Comparison of ENCODE assay signal across 11 cellular contexts in the genomic region with DNA sequence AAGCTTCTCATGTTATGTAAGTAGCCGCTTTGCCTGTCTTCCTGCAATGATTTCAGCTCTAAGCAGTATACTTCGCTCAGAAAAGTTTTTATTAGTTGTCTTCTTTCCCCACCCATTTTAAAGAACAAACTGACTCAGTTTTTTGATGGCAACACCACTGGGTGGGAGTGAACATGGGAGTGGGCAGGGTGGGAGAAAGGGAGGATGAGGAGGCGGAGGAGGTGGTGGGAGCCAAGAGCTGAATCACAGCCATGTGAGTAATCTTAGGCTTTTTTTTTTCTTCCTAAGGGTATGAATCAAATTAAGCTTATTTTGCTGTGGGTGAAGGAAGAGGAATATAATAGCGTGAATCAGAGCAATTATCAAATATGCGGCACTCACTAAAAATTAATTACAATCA.
A peak's percentile ranks its signal among the peaks of the same experiment; 100 is the strongest.
DNase-seq lines count a peak whose midpoint lies in the region; ATAC-seq, FAIRE-seq and TF ChIP-seq lines count a peak whose summit lies in the region.
"Had no signal": no experiment of that assay in that cellular context is flagged by ENCODE, and none has a peak within 500 bp of the region (broad histone marks: within the 10 kb centered on the region; RNA-seq: fewer than 3 reads in every experiment).

No MANE protein-coding gene starts in this region.

- H3K27ac ChIP-seq in GM23338 (ENCODE audit: low read depth), result 0 out of 2 replicates have a peak overlapping the region, but pooled peaks have one; percentile 26
- no peak overlapping the region for H3K27ac ChIP-seq in HepG2 (ENCODE audit: extremely low read length, insufficient read depth, low read length)
- H3K27ac ChIP-seq: neutrophil had no signal

- CTCF ChIA-PET in HepG2 (lab: Yijun Ruan, JAX; ENCODE audit: low intra/inter-chr PET ratio, low total read pairs), result no interaction called here

- no peak for ATAC-seq in GM23338
- ATAC-seq in activated naive CD8-positive, alpha-beta T cell treated with anti-CD3 and anti-CD28 coated beads, Interleukin-2, amount 50 U/mL, for 24 hours, result no peak
- ATAC-seq in left ventricle myocardium superior, result peak; percentile 74
- ATAC-seq in HepG2, result no peak
- no peak for ATAC-seq in GM18517 (IDR thresholded peaks at IDR 0.05; ENCODE audit: unreplicated experiment)
- ATAC-seq: stimulated activated memory B cell treated with anti-CD40 and anti-IgM and Interleukin-4, amounts not matched to agents 10 μg/mL and 1 μg/mL and 100 μg/mL, for 72 hours had no signal

- H3K36me3 ChIP-seq in GM23338 (ENCODE audit: insufficient read depth) (no peaks in the 10 kb centered on the region), HepG2 (replicated peaks in 1 of 2; ENCODE audit: control insufficient read depth in 1 of 2, insufficient read depth in 2 of 2, low read length in 2 of 2) (no peaks in the 10 kb centered on the region)
- H3K36me3 ChIP-seq: neutrophil had no signal

- no peak overlapping the region for H3K4me3 Mint-ChIP-seq in GM23338
- H3K4me3 Mint-ChIP-seq in activated naive CD8-positive, alpha-beta T cell treated with anti-CD3 and anti-CD28 coated beads, Interleukin-2, amount 50 U/mL, for 24 hours, result no peak overlapping the region
- H3K4me3 Mint-ChIP-seq: stimulated activated memory B cell treated with anti-CD40 and anti-IgM and Interleukin-4, amounts not matched to agents 10 μg/mL and 1 μg/mL and 100 μg/mL, for 72 hours had no signal

- DNase-seq in A172 (ENCODE audit: low spot score), result peak; percentile 92
- DNase-seq in GM23338 (ENCODE audit: low spot score), result no peak
- DNase-seq in activated naive CD8-positive, alpha-beta T cell treated with anti-CD3 and anti-CD28 coated beads, Interleukin-2, amount 50 U/mL, for 24 hours, result no peak
- DNase-seq in left ventricle myocardium superior, result peak; percentile 31
- no peak for DNase-seq in lower leg skin (ENCODE audit: low spot score in 2 of 2)
- DNase-seq in HepG2 (ENCODE audit: low spot score), result no peak
- DNase-seq in DMS153 treated with DMSO at 0.1 percent for 48 hours (lab: John Stamatoyannopoulos, UW; ENCODE audit: unreplicated experiment), result no peak
- DNase-seq: NCI-H82 had no signal

- no peak overlapping the region for H3K9ac ChIP-seq in HepG2 (ENCODE audit: insufficient read depth, low read depth, low read length)

- no TSS peak for BruUV-seq in HepG2 (replicated peaks; lab: Mats Ljungman, UMichigan)

- H3K4me1 ChIP-seq in GM23338 (ENCODE audit: insufficient read depth) (peaks cover 56% of the 10 kb centered on the region), HepG2 (ENCODE audit: insufficient read depth, low read length) (peaks cover 14% of the 10 kb centered on the region)

- H3K36me3 Mint-ChIP-seq in GM23338 (ENCODE audit: low read depth), result peaks cover 42% of the 10 kb centered on the region
- H3K36me3 Mint-ChIP-seq in activated naive CD8-positive, alpha-beta T cell treated with anti-CD3 and anti-CD28 coated beads, Interleukin-2, amount 50 U/mL, for 24 hours (ENCODE audit: low read depth), result peaks cover 27% of the 10 kb centered on the region
- H3K36me3 Mint-ChIP-seq: stimulated activated memory B cell treated with anti-CD40 and anti-IgM and Interleukin-4, amounts not matched to agents 10 μg/mL and 1 μg/mL and 100 μg/mL, for 72 hours had no signal

- POLR2A ChIA-PET in HepG2 (lab: Yijun Ruan, JAX), result no interaction called here

- peaks cover 87% of the 10 kb centered on the region for H3K4me1 Mint-ChIP-seq in GM23338
- H3K4me1 Mint-ChIP-seq in activated naive CD8-positive, alpha-beta T cell treated with anti-CD3 and anti-CD28 coated beads, Interleukin-2, amount 50 U/mL, for 24 hours, result peaks cover 92% of the 10 kb centered on the region

- no peak for TF ChIP-seq CTCF in GM23338 (conservative IDR thresholded peaks at IDR 0.05; ENCODE audit: low read depth in 2 of 2)
- TF ChIP-seq CTCF in lower leg skin (IDR thresholded peaks at IDR 0.05), result no peak
- no peak for TF ChIP-seq CTCF in HepG2 (CRISPR knock-in tag; IDR thresholded peaks at IDR 0.05)

- H3K79me2 ChIP-seq in GM23338 (replicated peaks; ENCODE audit: insufficient read depth) (peaks cover 99% of the 10 kb centered on the region), HepG2 (ENCODE audit: insufficient read depth, low read length) (no peaks in the 10 kb centered on the region)

- H3K27me3 Mint-ChIP-seq in GM23338 (ENCODE audit: insufficient read depth, low read depth, poor library complexity), result peaks cover 5% of the 10 kb centered on the region
- H3K27me3 Mint-ChIP-seq in activated naive CD8-positive, alpha-beta T cell treated with anti-CD3 and anti-CD28 coated beads, Interleukin-2, amount 50 U/mL, for 24 hours, result no peaks in the 10 kb centered on the region
- H3K27me3 Mint-ChIP-seq: stimulated activated memory B cell treated with anti-CD40 and anti-IgM and Interleukin-4, amounts not matched to agents 10 μg/mL and 1 μg/mL and 100 μg/mL, for 72 hours had no signal

- H4K20me1 ChIP-seq in GM23338 (replicated peaks; ENCODE audit: insufficient read depth) (peaks cover 30% of the 10 kb centered on the region), HepG2 (ENCODE audit: insufficient read depth, low read length) (no peaks in the 10 kb centered on the region)

- TF ChIP-seq POLR2A in lower leg skin (IDR thresholded peaks at IDR 0.05) (no peak), HepG2 (IDR thresholded peaks at IDR 0.05; ENCODE audit: insufficient read depth in 1 of 2, low read depth in 2 of 2, low read length in 2 of 2) (no peak)

- no peak for TF ChIP-seq RAD21 in HepG2 (CRISPR knock-in tag; IDR thresholded peaks at IDR 0.05)

- no peak for FAIRE-seq in HepG2 (lab: Jason Lieb, UNC)

- H3K27me3 ChIP-seq in GM23338 (ENCODE audit: insufficient read depth) (no peaks in the 10 kb centered on the region), HepG2 (ENCODE audit: control insufficient read depth in 1 of 2, insufficient read depth in 2 of 2, low read length in 2 of 2) (no peaks in the 10 kb centered on the region)
- H3K27me3 ChIP-seq: neutrophil had no signal

- H2AFZ ChIP-seq in GM23338, result no peak overlapping the region
- no peak overlapping the region for H2AFZ ChIP-seq in HepG2 (ENCODE audit: low read length)

- intact Hi-C loops in left ventricle myocardium superior (cut with micrococcal nuclease), result no loop called here
- intact Hi-C loops in lower leg skin (cut with DNase I; ENCODE audit: low total_unique reads), result no loop called here
- intact Hi-C loops in HepG2 (cut with micrococcal nuclease; ENCODE audit: unreplicated experiment), result no loop called here

- TF ChIP-seq EP300 in HepG2 (IDR thresholded peaks at IDR 0.05; ENCODE audit: low read depth in 2 of 2, low read length in 2 of 2) (no peak), HepG2 (CRISPR knock-in tag; IDR thresholded peaks at IDR 0.05; ENCODE audit: borderline replicate concordance) (no peak)

- no peaks in the 10 kb centered on the region for H3K9me2 ChIP-seq in GM23338 (ENCODE audit: insufficient read depth)

- H3F3A ChIP-seq in GM23338 (replicated peaks; ENCODE audit: low read depth), result no peaks in the 10 kb centered on the region

- WGBS in lower leg skin, 2 donors, result 12 to 45% methylated on average over 5 of the region's 5 CpGs
- WGBS in HepG2 (ENCODE audit: low lambda C conversion rate), result 96% methylated on average over 5 of the region's 5 CpGs

- H3K9me3 ChIP-seq in HepG2 (ENCODE audit: low read length), result no peaks in the 10 kb centered on the region
- H3K9me3 ChIP-seq: neutrophil had no signal

- no peak overlapping the region for H3K4me3 ChIP-seq in GM23338
- H3K4me3 ChIP-seq in lower leg skin (ENCODE audit: low read depth, poor library complexity, severe bottlenecking), result no peak overlapping the region
- H3K4me3 ChIP-seq in HepG2 (replicated peaks in 1 of 3; ENCODE audit: insufficient read depth in 1 of 3, low read depth in 2 of 3, low read length in 3 of 3), result no peak overlapping the region

- no peak overlapping the region for H3K4me2 ChIP-seq in GM23338
- H3K4me2 ChIP-seq in HepG2 (ENCODE audit: low read depth, low read length), result no peak overlapping the region

- H3K9me3 Mint-ChIP-seq in GM23338, result no peaks in the 10 kb centered on the region
- no peaks in the 10 kb centered on the region for H3K9me3 Mint-ChIP-seq in activated naive CD8-positive, alpha-beta T cell treated with anti-CD3 and anti-CD28 coated beads, Interleukin-2, amount 50 U/mL, for 24 hours
- H3K9me3 Mint-ChIP-seq: stimulated activated memory B cell treated with anti-CD40 and anti-IgM and Interleukin-4, amounts not matched to agents 10 μg/mL and 1 μg/mL and 100 μg/mL, for 72 hours had no signal

- in situ Hi-C loops in HepG2 (cut with HindIII; ENCODE audit: extremely low pct_ligation_motif_present, low pct_unique_long_range_greater_than_20kb), result loop anchor here (25.0 kb wide), 1 partner anchor 263 kb away; no protein-coding TSS in a partner anchor

- H3K27ac Mint-ChIP-seq in GM23338, result no peak overlapping the region
- H3K27ac Mint-ChIP-seq in activated naive CD8-positive, alpha-beta T cell treated with anti-CD3 and anti-CD28 coated beads, Interleukin-2, amount 50 U/mL, for 24 hours, result peak overlapping the region; percentile 49
- H3K27ac Mint-ChIP-seq: stimulated activated memory B cell treated with anti-CD40 and anti-IgM and Interleukin-4, amounts not matched to agents 10 μg/mL and 1 μg/mL and 100 μg/mL, for 72 hours had no signal

TF ChIP-seq in HepG2, 621 proteins besides CTCF, POLR2A, EP300 and RAD21 (continues in another document):
- no peak for TF ChIP-seq SNAPC2 (CRISPR knock-in tag; IDR thresholded peaks at IDR 0.05)
- TF ChIP-seq ZNF530 (CRISPR knock-in tag; IDR thresholded peaks at IDR 0.05; ENCODE audit: low read depth), result no peak
- no peak for TF ChIP-seq NBN (conservative IDR thresholded peaks at IDR 0.05)
- no peak for TF ChIP-seq PAWR (CRISPR knock-in tag; IDR thresholded peaks at IDR 0.05; ENCODE audit: borderline replicate concordance)
- TF ChIP-seq SIX1 (CRISPR knock-in tag; IDR thresholded peaks at IDR 0.05; ENCODE audit: borderline replicate concordance), result no peak
- no peak for TF ChIP-seq XBP1 (CRISPR knock-in tag; IDR thresholded peaks at IDR 0.05)
- TF ChIP-seq, protein P1, sequence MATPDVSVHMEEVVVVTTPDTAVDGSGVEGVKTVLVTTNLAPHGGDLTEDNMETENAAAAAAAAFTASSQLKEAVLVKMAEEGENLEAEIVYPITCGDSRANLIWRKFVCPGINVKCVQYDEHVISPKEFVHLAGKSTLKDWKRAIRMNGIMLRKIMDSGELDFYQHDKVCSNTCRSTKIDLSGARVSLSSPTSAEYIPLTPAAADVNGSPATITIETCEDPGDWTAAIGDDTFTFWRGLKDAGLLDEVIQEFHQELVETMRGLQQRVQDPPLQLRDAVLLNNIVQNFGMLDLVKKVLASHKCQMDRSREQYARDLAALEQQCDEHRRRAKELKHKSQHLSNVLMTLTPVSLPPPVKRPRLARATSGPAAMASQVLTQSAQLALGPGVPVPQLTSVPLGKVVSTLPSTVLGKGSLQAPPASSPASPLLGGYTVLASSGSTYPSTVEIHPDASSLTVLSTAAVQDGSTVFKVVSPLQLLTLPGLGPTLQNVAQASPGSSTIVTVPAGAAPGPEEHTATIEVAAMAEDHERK (CRISPR knock-in tag; IDR thresholded peaks at IDR 0.05; ENCODE audit: low read depth), result no peak
- TF ChIP-seq, protein P2, sequence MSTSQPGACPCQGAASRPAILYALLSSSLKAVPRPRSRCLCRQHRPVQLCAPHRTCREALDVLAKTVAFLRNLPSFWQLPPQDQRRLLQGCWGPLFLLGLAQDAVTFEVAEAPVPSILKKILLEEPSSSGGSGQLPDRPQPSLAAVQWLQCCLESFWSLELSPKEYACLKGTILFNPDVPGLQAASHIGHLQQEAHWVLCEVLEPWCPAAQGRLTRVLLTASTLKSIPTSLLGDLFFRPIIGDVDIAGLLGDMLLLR (CRISPR knock-in tag; IDR thresholded peaks at IDR 0.05), result no peak

Comparison
In these comparisons a context has a peak if more than half of its experiments do, and no peak if none do; other contexts are left out.
1. DNase-seq: peak in A172 (single experiment) and left ventricle myocardium superior (single experiment); none in GM23338 (single experiment), activated naive CD8-positive, alpha-beta T cell treated with anti-CD3 and anti-CD28 coated beads, Interleukin-2, amount 50 U/mL, for 24 hours (single experiment), lower leg skin (0 of 2), HepG2 (single experiment) and DMS153 treated with DMSO at 0.1 percent for 48 hours (single experiment).